Comparison of ENCODE assay signal across 8 cellular contexts in genomic region chr16:526181-527014, GRCh38. TPM values are rescaled to one million over a fixed set of nuclear protein-coding genes. Genes with fewer than 3 reads are reported as not detected.
A peak's percentile ranks its signal among the peaks of the same experiment; 100 is the strongest.
DNase-seq lines count a peak whose midpoint lies in the region; ATAC-seq and TF ChIP-seq lines count a peak whose summit lies in the region.

No MANE protein-coding gene starts in this region.

- 24 to 32% methylated on average over 19 to 26 of the region's 26 CpGs for WGBS in endodermal cell (ENCODE audit: insufficient coverage in 1 of 2, insufficient read length in 1 of 2), 2 experiments
- 6% methylated on average over 26 of the region's 26 CpGs for WGBS in aorta, 2 donors

- H3K27me3 ChIP-seq in BLaER1 (no peaks in the 10 kb centered on the region), H7 (ENCODE audit: control insufficient read depth, insufficient read depth, low read length) (no peaks in the 10 kb centered on the region), endodermal cell (ENCODE audit: control insufficient read depth, insufficient read depth, low read length, poor library complexity, severe bottlenecking) (no peaks in the 10 kb centered on the region), mucosa of rectum (ENCODE audit: control insufficient read depth in 2 of 2, insufficient read depth in 2 of 2, low read length in 2 of 2) (no peaks in the 10 kb centered on the region), aorta (ENCODE audit: control insufficient read depth in 1 of 2, insufficient read depth in 2 of 2, low read length in 1 of 2) (no peaks in the 10 kb centered on the region)

- H3K4me1 ChIP-seq in BLaER1 (peaks cover 75% of the 10 kb centered on the region), endodermal cell (ENCODE audit: control insufficient read depth, insufficient read depth, low read length) (peaks cover 11% of the 10 kb centered on the region), mucosa of rectum (ENCODE audit: control insufficient read depth in 2 of 2, insufficient read depth in 2 of 2, low read length in 2 of 2) (peaks cover 39 to 50% of the 10 kb centered on the region in 2 donors), aorta (ENCODE audit: control insufficient read depth in 1 of 2, insufficient read depth in 2 of 2, low read length in 2 of 2) (no peaks in the 10 kb centered on the region)

- H3K36me3 ChIP-seq in BLaER1 (peaks cover 53% of the 10 kb centered on the region), H7 (replicated peaks; ENCODE audit: control insufficient read depth, insufficient read depth, low read length) (peaks cover 2% of the 10 kb centered on the region; the same call in 1 of the 2 replicates), endodermal cell (ENCODE audit: control insufficient read depth, insufficient read depth, low read length) (peaks cover 3% of the 10 kb centered on the region), mucosa of rectum (ENCODE audit: control insufficient read depth in 2 of 2, insufficient read depth in 2 of 2, low read length in 2 of 2) (peaks cover 0 to 8% of the 10 kb centered on the region in 2 donors), aorta (ENCODE audit: control insufficient read depth in 1 of 2, insufficient read depth in 2 of 2, low read length in 1 of 2) (no peaks in the 10 kb centered on the region)

- CTCF ChIA-PET in T-cell (lab: Charles Lee) = interaction anchor here in 1 of 2 donors (0.5 kb wide), 1 partner anchor 44 kb away, joined by 3 read pairs; no protein-coding TSS in a partner anchor

- peak; percentile 88 for DNase-seq in H7
- peak in 4 of 34 experiments; percentile 18 to 28 (median 21) for DNase-seq in T-cell
- peak; percentile 81 for DNase-seq in endodermal cell
- DNase-seq in aorta = no peak

- POLR2A ChIA-PET in T-cell (lab: Charles Lee) = interaction anchor here in 1 of 2 donors (0.5 kb wide), 1 partner anchor 1363 kb away, joined by 5 read pairs; no protein-coding TSS in a partner anchor

- H3K27ac ChIP-seq in BLaER1 (peak overlapping the region; percentile 95), endodermal cell (ENCODE audit: low read depth, low read length) (peak overlapping the region; percentile 84), mucosa of rectum (ENCODE audit: low read depth in 2 of 2, low read length in 2 of 2) (peak overlapping the region; percentile 95 to 96), aorta (ENCODE audit: low read depth in 1 of 2, low read length in 2 of 2) (peak overlapping the region in 1 of 2 donors; percentile 87)

- H3K9me3 Mint-ChIP-seq in T-cell (no peaks in the 10 kb centered on the region), endodermal cell (no peaks in the 10 kb centered on the region)

- ATAC-seq in T-cell (replicated peaks in 1 of 4) = no peak
- peak; percentile 1 for ATAC-seq in aorta (ENCODE audit: low FRiP score)
- ATAC-seq in HG03460 (IDR thresholded peaks at IDR 0.05; ENCODE audit: unreplicated experiment) = no peak
- no peak for ATAC-seq in HG03175 (IDR thresholded peaks at IDR 0.05; ENCODE audit: unreplicated experiment)

- TF ChIP-seq CTCF in endodermal cell (conservative IDR thresholded peaks at IDR 0.05) = no peak

- peak overlapping the region; percentile 92 for H3K9ac ChIP-seq in BLaER1
- peak overlapping the region; percentile 83 for H3K9ac ChIP-seq in endodermal cell (ENCODE audit: extremely low read depth, low read length, poor library complexity, severe bottlenecking)
- H3K9ac ChIP-seq in mucosa of rectum (ENCODE audit: low read depth in 1 of 2, low read length in 2 of 2) = peak overlapping the region; percentile 83 to 84

- H3K4me1 Mint-ChIP-seq in T-cell (peaks cover 25 to 44% (median 38%) of the 10 kb centered on the region in 3 donors), endodermal cell (peaks cover 16% of the 10 kb centered on the region)

- H3K27me3 Mint-ChIP-seq in T-cell (no peaks in the 10 kb centered on the region), endodermal cell (ENCODE audit: insufficient read depth) (no peaks in the 10 kb centered on the region)

- H3K4me3 Mint-ChIP-seq in T-cell (peak overlapping the region; percentile 76 to 79 (median 77)), endodermal cell (peak overlapping the region; percentile 75)

- peak overlapping the region; percentile 96 for H3K4me3 ChIP-seq in BLaER1
- peak overlapping the region; percentile 84 for H3K4me3 ChIP-seq in H7 (ENCODE audit: insufficient read depth, low read depth, low read length)
- H3K4me3 ChIP-seq in endodermal cell (ENCODE audit: low read length) = peak overlapping the region; percentile 91
- H3K4me3 ChIP-seq in mucosa of rectum (ENCODE audit: low read length in 2 of 2) = peak overlapping the region; percentile 70 to 86
- H3K4me3 ChIP-seq in aorta (ENCODE audit: low read length in 2 of 2) = peak overlapping the region; percentile 24 to 44

- H3K9me3 ChIP-seq in BLaER1 = no peaks in the 10 kb centered on the region
- H3K9me3 ChIP-seq in endodermal cell (ENCODE audit: control insufficient read depth, low read length) = no peaks in the 10 kb centered on the region
- no peaks in the 10 kb centered on the region for H3K9me3 ChIP-seq in mucosa of rectum (ENCODE audit: control insufficient read depth in 2 of 2, low read length in 2 of 2)
- no peaks in the 10 kb centered on the region for H3K9me3 ChIP-seq in aorta (ENCODE audit: control insufficient read depth, low read length)

- H3K27ac Mint-ChIP-seq in T-cell = peak overlapping the region; percentile 67 to 87
- peak overlapping the region; percentile 91 for H3K27ac Mint-ChIP-seq in endodermal cell

- H3K36me3 Mint-ChIP-seq in T-cell = no peaks in the 10 kb centered on the region
- H3K36me3 Mint-ChIP-seq in endodermal cell (ENCODE audit: low read depth) = peaks cover 3% of the 10 kb centered on the region

- peaks cover 73% of the 10 kb centered on the region for H4K20me1 ChIP-seq in BLaER1

- H3K4me2 ChIP-seq in BLaER1 = peak overlapping the region; percentile 97

- intact Hi-C loops in aorta (cut with DNase I) = loop anchor here in 1 of 2 donors (1.0 kb wide), 1 partner anchor 174 kb away; the partner anchor contains the start of gene AXIN1

RNA-seq across cellular contexts. Expression of gene CAPN15, which starts 1.1 kb away (rescaled TPM):
- total RNA-seq in H7 (2014; rRNA removed; shearing (Covaris generic)) = 80.6 and 87.5 TPM in 2 replicates
- 10 to 100 TPM; 61.7 to 89.0 (median 82.7) TPM for total RNA-seq in T-cell
- 10 to 100 TPM; 55.3 to 76.1 TPM for total RNA-seq in endodermal cell
- polyA plus RNA-seq in endodermal cell (2013, experiment 1 of 2) = 23.1 TPM
- 20.1 TPM for polyA plus RNA-seq in endodermal cell (2013, experiment 2 of 2)
- 10 to 100 TPM; 27.9 to 33.9 TPM for total RNA-seq in aorta
- 10 to 100 TPM; 15.3 to 24.1 TPM for polyA plus RNA-seq in aorta

RNA-seq across cellular contexts. Expression of gene PRR35, which starts 33.8 kb away (rescaled TPM):
- 0.28 and 0.85 TPM in 2 replicates for total RNA-seq in H7 (2014; rRNA removed; shearing (Covaris generic))
- total RNA-seq in T-cell = not detected
- total RNA-seq in endodermal cell = under 1 TPM; 0.29 to 0.62 TPM
- 0.18 TPM for polyA plus RNA-seq in endodermal cell (2013, experiment 1 of 2)
- 0.12 TPM for polyA plus RNA-seq in endodermal cell (2013, experiment 2 of 2)
- total RNA-seq in aorta = not detected
- under 1 TPM in 1 of 2 donors, not detected in 1; 0.05 TPM for polyA plus RNA-seq in aorta

RNA-seq across cellular contexts. Expression of gene NHLRC4, which starts 40.4 kb away (rescaled TPM):
- total RNA-seq in H7 (2014; rRNA removed; shearing (Covaris generic)) = 1.1 TPM in 2 replicates
- total RNA-seq in T-cell (1 to 10 TPM; 1.3 to 5.0 (median 3.6) TPM), endodermal cell (1 to 10 TPM; 1.1 TPM), aorta (1 to 10 TPM in 1 of 2 donors, under 1 TPM in 1; 0.52 to 2.2 TPM)
- polyA plus RNA-seq in endodermal cell (2013, experiment 1 of 2) = 0.78 TPM
- 0.87 TPM for polyA plus RNA-seq in endodermal cell (2013, experiment 2 of 2)
- polyA plus RNA-seq in aorta = 1 to 10 TPM in 1 of 2 donors, under 1 TPM in 1; 0.25 to 2.6 TPM

RNA-seq across cellular contexts. Expression of gene PIGQ, which starts 43.4 kb away (rescaled TPM):
- total RNA-seq in H7 (2014; rRNA removed; shearing (Covaris generic)) = 42.2 and 44.6 TPM in 2 replicates
- total RNA-seq in T-cell = 10 to 100 TPM; 38.2 to 86.9 (median 63.1) TPM
- 100 to 1,000 TPM; 128 to 129 TPM for total RNA-seq in endodermal cell
- 61.9 TPM for polyA plus RNA-seq in endodermal cell (2013, experiment 1 of 2)
- 52.5 TPM for polyA plus RNA-seq in endodermal cell (2013, experiment 2 of 2)
- total RNA-seq in aorta = 10 to 100 TPM; 25.8 to 38.5 TPM
- 10 to 100 TPM; 10.8 to 92.2 TPM for polyA plus RNA-seq in aorta

Comparison
In these comparisons a context has a peak if more than half of its experiments do, and no peak if none do; other contexts are left out.
1. H3K4me3 ChIP-seq: peak in every context shown above with its lines; median percentile 96 in BLaER1; 91 in endodermal cell; 84 in H7; 78 in mucosa of rectum; 34 in aorta.
2. DNase-seq: peak in H7 (single experiment) and endodermal cell (single experiment); none in aorta (0 of 2).
3. Peak in every context shown above with its lines, with median percentiles within 50 percentile points of each other: H3K9ac ChIP-seq.